In the genomic region with DNA sequence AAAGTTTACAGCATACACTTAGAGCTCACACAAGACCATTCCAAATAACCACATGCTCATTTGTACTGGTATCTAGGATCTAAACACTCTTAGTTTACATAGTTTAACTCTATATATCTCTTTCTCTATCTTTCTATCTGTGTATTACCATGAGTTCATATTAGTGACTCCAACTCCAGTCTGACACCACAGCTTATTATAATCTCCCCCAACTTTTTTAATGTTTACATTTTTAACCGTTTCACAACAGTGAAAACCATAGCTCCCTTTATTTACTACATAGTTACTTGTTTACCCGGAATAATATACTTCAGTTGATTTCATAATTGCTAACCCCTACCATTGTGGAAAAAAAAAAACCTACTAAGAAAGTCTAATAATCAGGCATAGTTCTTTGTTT, we compare ENCODE assay signal across 18 cellular contexts.
DNase-seq lines count a peak whose midpoint lies in the region; TF ChIP-seq lines count a peak whose summit lies in the region.
"Had no signal": no experiment of that assay in that cellular context is flagged by ENCODE, and none has a peak within 500 bp of the region (broad histone marks: within the 10 kb centered on the region; RNA-seq: fewer than 3 reads in every experiment).

No MANE protein-coding gene starts in this region.

- H3K4me3 Mint-ChIP-seq in endothelial cell (ENCODE audit: unreplicated experiment), result no peak overlapping the region
- H3K4me3 Mint-ChIP-seq: CD14-positive monocyte; CD4-positive, CD25-positive, alpha-beta regulatory T cell; CD8-positive, alpha-beta T cell had no signal

- H3K18ac ChIP-seq in mesenchymal stem cell (ENCODE audit: low read depth in 1 of 2, low read length in 2 of 2), result no peak overlapping the region

- H3K4ac ChIP-seq in mesenchymal stem cell (ENCODE audit: low read depth in 1 of 2, low read length in 2 of 2), result no peak overlapping the region

- H3K27ac ChIP-seq in mesenchymal stem cell (ENCODE audit: low read length, poor library complexity, severe bottlenecking), result no peak overlapping the region
- H3K27ac ChIP-seq in smooth muscle cell (ENCODE audit: low read depth), result no peak overlapping the region
- no peak overlapping the region for H3K27ac ChIP-seq in testis
- H3K27ac ChIP-seq: BLaER1 had no signal

- H3K4me2 ChIP-seq in mesenchymal stem cell (ENCODE audit: low read length, poor library complexity, severe bottlenecking) (no peak overlapping the region), smooth muscle cell (peak overlapping the region; percentile 0)
- H3K4me2 ChIP-seq: BLaER1 had no signal

- H3K9me3 ChIP-seq in mesenchymal stem cell (ENCODE audit: control insufficient read depth, low read length) (peaks cover 8% of the 10 kb centered on the region), smooth muscle cell (replicated peaks; ENCODE audit: low read depth) (no peaks in the 10 kb centered on the region), testis (no peaks in the 10 kb centered on the region)
- H3K9me3 ChIP-seq: BE2C, BLaER1, Caco-2 had no signal

- H2AFZ ChIP-seq in mesenchymal stem cell (ENCODE audit: low read depth, low read length) (no peak overlapping the region), smooth muscle cell (ENCODE audit: low read depth) (peak overlapping the region; percentile 26)

- H3K9ac ChIP-seq in mesenchymal stem cell (ENCODE audit: low read length), result no peak overlapping the region
- no peak overlapping the region for H3K9ac ChIP-seq in smooth muscle cell (ENCODE audit: low read depth)
- H3K9ac ChIP-seq: BLaER1 had no signal

- H3F3A ChIP-seq in smooth muscle cell (ENCODE audit: low read depth), result no peaks in the 10 kb centered on the region

- no peaks in the 10 kb centered on the region for H3K27me3 ChIP-seq in mesenchymal stem cell (ENCODE audit: control insufficient read depth in 1 of 2, insufficient read depth in 1 of 2, low read length in 2 of 2)
- H3K27me3 ChIP-seq in smooth muscle cell (ENCODE audit: low read depth), result no peaks in the 10 kb centered on the region
- no peaks in the 10 kb centered on the region for H3K27me3 ChIP-seq in testis
- H3K27me3 ChIP-seq: BE2C, BLaER1 had no signal

- H3K79me2 ChIP-seq in smooth muscle cell (ENCODE audit: low read depth), result no peaks in the 10 kb centered on the region

- no peak overlapping the region for H3K4me3 ChIP-seq in mesenchymal stem cell (ENCODE audit: insufficient read depth in 1 of 2, low read depth in 1 of 2, low read length in 2 of 2)
- H3K4me3 ChIP-seq in smooth muscle cell, result no peak overlapping the region
- H3K4me3 ChIP-seq in testis, result no peak overlapping the region
- H3K4me3 ChIP-seq: BLaER1 had no signal

- H2BK15ac ChIP-seq in mesenchymal stem cell (ENCODE audit: low read depth, poor library complexity, severe bottlenecking), result no peak overlapping the region

- H3K4me1 ChIP-seq in mesenchymal stem cell (ENCODE audit: control insufficient read depth, insufficient read depth, low read depth, low read length) (no peaks in the 10 kb centered on the region), smooth muscle cell (ENCODE audit: low read depth) (no peaks in the 10 kb centered on the region), testis (no peaks in the 10 kb centered on the region)
- H3K4me1 ChIP-seq: BLaER1, Caco-2 had no signal

- peak overlapping the region; percentile 25 for H3K27ac Mint-ChIP-seq in endothelial cell (ENCODE audit: unreplicated experiment)
- H3K27ac Mint-ChIP-seq: CD14-positive monocyte; CD4-positive, CD25-positive, alpha-beta regulatory T cell; CD8-positive, alpha-beta T cell had no signal

- no peaks in the 10 kb centered on the region for H3K36me3 ChIP-seq in mesenchymal stem cell (ENCODE audit: control insufficient read depth in 1 of 2, insufficient read depth in 2 of 2, low read depth in 1 of 2, low read length in 2 of 2)
- H3K36me3 ChIP-seq in smooth muscle cell (ENCODE audit: low read depth), result no peaks in the 10 kb centered on the region
- H3K36me3 ChIP-seq in testis (ENCODE audit: low read depth, missing control alignments), result no peaks in the 10 kb centered on the region
- H3K36me3 ChIP-seq: BE2C, BLaER1 had no signal

- WGBS in mesenchymal stem cell, result 13% methylated on average over 1 of the region's 2 CpGs
- WGBS in smooth muscle cell (ENCODE audit: low lambda C conversion rate), result 56% methylated on average over 2 of the region's 2 CpGs
- 93 to 96% methylated on average over 2 of the region's 2 CpGs for WGBS in testis, 2 donors

- DNase-seq in endothelial cell (ENCODE audit: low spot score), result no peak
- DNase-seq in mesenchymal stem cell, result peak; percentile 55
- DNase-seq in smooth muscle cell (lab: John Stamatoyannopoulos, UW; ENCODE audit: unreplicated experiment), result no peak
- DNase-seq in stimulated activated CD8-positive, alpha-beta memory T cell treated with anti-CD3 and anti-CD28 coated beads, Interleukin-4, amount 100 ng/mL, for 48 hours, result no peak
- no peak for DNase-seq in testis
- no peak for DNase-seq in T-helper 9 cell
- DNase-seq: 8988T; ACHN; BE2C; C1 segment of cervical spinal cord; Caco-2; Calu3; CD4-positive, CD25-positive, alpha-beta regulatory T cell; CD8-positive, alpha-beta T cell; DMS79 treated with DMSO at 0.1 percent for 48 hours; GF-D8 had no signal

- H3K4me1 Mint-ChIP-seq in endothelial cell (ENCODE audit: unreplicated experiment), result peaks cover 10% of the 10 kb centered on the region
- H3K4me1 Mint-ChIP-seq: CD14-positive monocyte; CD4-positive, CD25-positive, alpha-beta regulatory T cell had no signal

- H2BK120ac ChIP-seq in mesenchymal stem cell (ENCODE audit: low read depth, low read length), result no peak overlapping the region

- no peaks in the 10 kb centered on the region for H4K20me1 ChIP-seq in smooth muscle cell (ENCODE audit: low read depth)
- H4K20me1 ChIP-seq: BLaER1 had no signal

- no peak overlapping the region for H3K23ac ChIP-seq in mesenchymal stem cell (ENCODE audit: low read length in 2 of 2)

- H3K9me3 Mint-ChIP-seq in endothelial cell (ENCODE audit: unreplicated experiment), result no peaks in the 10 kb centered on the region

- no peak overlapping the region for H4K8ac ChIP-seq in mesenchymal stem cell (ENCODE audit: low read length)

- H2BK12ac ChIP-seq in mesenchymal stem cell (ENCODE audit: low read length in 2 of 2), result no peak overlapping the region

- H3K79me1 ChIP-seq in mesenchymal stem cell (replicated peaks; ENCODE audit: low read length, poor library complexity, severe bottlenecking), result no peaks in the 10 kb centered on the region

- intact Hi-C loops in testis (cut with DNase I; ENCODE audit: low total_unique reads), result no loop called here

- no peaks in the 10 kb centered on the region for H3K36me3 Mint-ChIP-seq in endothelial cell (ENCODE audit: low read depth, unreplicated experiment)
- H3K36me3 Mint-ChIP-seq: CD14-positive monocyte; CD4-positive, CD25-positive, alpha-beta regulatory T cell; CD8-positive, alpha-beta T cell had no signal

- H2BK5ac ChIP-seq in mesenchymal stem cell (ENCODE audit: low read depth, low read length, poor library complexity, severe bottlenecking), result no peak overlapping the region

- no peak overlapping the region for H4K91ac ChIP-seq in mesenchymal stem cell (ENCODE audit: low read length)

- no peak for TF ChIP-seq POLR2A in testis (IDR thresholded peaks at IDR 0.05)

- peaks cover 1% of the 10 kb centered on the region for H3K27me3 Mint-ChIP-seq in endothelial cell (ENCODE audit: unreplicated experiment)
- H3K27me3 Mint-ChIP-seq: CD4-positive, CD25-positive, alpha-beta regulatory T cell had no signal

- H2AK5ac ChIP-seq in mesenchymal stem cell (ENCODE audit: low read length, severe bottlenecking), result no peak overlapping the region

- H3K14ac ChIP-seq in mesenchymal stem cell (ENCODE audit: low read length in 2 of 2), result no peak overlapping the region

- TF ChIP-seq CTCF in endothelial cell (IDR thresholded peaks at IDR 0.05; ENCODE audit: unreplicated experiment) (no peak), smooth muscle cell (IDR thresholded peaks at IDR 0.05; ENCODE audit: borderline replicate concordance, insufficient read depth, poor library complexity, severe bottlenecking) (no peak), testis (IDR thresholded peaks at IDR 0.05) (no peak)
